Comparison of ENCODE assay signal across 8 cellular contexts in the genomic region with DNA sequence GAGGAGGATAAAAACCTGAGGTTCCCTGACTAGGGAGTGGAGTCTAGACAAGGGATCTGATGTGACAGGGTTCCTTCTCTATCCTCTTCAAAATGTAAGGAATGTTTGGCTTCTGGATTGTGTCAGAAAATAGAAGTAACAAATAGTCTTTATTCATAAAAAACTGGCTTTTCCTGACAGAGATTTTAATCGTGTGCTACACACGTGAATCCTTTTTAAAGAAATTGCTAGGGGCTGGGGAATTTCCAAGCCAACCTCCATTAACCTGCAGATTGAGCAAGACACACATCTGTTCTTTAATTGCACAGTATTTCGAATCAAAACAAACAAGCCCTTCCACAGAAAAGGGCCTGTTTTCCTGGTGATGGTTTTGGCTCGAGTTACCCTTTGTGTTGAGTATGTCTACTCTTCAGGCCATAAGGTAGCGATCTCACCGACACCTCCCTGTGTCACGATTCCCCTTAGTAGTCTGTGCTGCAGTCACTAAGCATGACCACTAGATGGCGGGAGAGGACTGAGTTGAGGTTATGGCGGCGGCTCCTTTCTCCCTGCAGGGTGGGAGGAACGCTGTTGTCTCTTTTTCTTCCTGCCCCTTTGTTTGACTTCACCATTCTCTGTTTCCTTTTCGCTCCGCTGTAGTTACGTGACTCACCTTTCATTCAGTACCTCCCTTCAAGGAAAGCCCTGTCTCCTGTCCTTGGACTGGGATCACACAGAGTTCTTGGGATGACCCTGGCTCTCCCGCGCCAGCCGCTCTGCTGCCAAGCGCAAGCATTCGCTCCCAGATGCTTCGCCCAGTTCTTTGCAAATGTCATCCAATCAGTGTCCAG.
DNase-seq lines count a peak whose midpoint lies in the region; ATAC-seq, FAIRE-seq and TF ChIP-seq lines count a peak whose summit lies in the region.

No MANE protein-coding gene starts in this region.

- no peak overlapping the region for H2BK5ac ChIP-seq in H1 (ENCODE audit: low read depth, low read length)
- H2BK5ac ChIP-seq in mesenchymal stem cell (ENCODE audit: low read depth, low read length, poor library complexity, severe bottlenecking) = no peak overlapping the region

- H3K4ac ChIP-seq in H1 (replicated peaks; ENCODE audit: insufficient read length, low read depth, low read length) (no peak overlapping the region), mesenchymal stem cell (ENCODE audit: low read depth in 1 of 2, low read length in 2 of 2) (no peak overlapping the region)

- peaks cover 54% of the 10 kb centered on the region for H3K4me1 Mint-ChIP-seq in activated CD8-positive, alpha-beta T cell treated with anti-CD3 and anti-CD28 coated beads, Interleukin-2, amount 10 ng/mL, durations not matched to agents 7 days and 5 days (ENCODE audit: low read depth)

- no peak for TF ChIP-seq EP300 in H1 (IDR thresholded peaks at IDR 0.05; ENCODE audit: borderline replicate concordance in 1 of 2, low read depth in 2 of 2, low read length in 2 of 2)

- H2BK12ac ChIP-seq in H1 (ENCODE audit: low read depth, low read length) (no peak overlapping the region), mesenchymal stem cell (ENCODE audit: low read length in 2 of 2) (peak overlapping the region in 1 of 2 experiments; percentile 43)

- H2AFZ ChIP-seq in H1 (ENCODE audit: low read length) (peak overlapping the region; percentile 4; the same call in 1 of the 2 replicates), mesenchymal stem cell (ENCODE audit: low read depth, low read length) (peak overlapping the region; percentile 76)

- CTCF ChIA-PET in activated CD8-positive, alpha-beta T cell treated with anti-CD3 and anti-CD28 coated beads, Interleukin-2, amount 10 ng/mL, durations not matched to agents 7 days and 5 days (lab: Charles Lee) = interaction anchor here (0.9 to 3.5 kb wide), 9 partner anchors 21 to 1179 kb away, joined by 3 to 23 read pairs (median 4); a partner anchor contains a TSS
- CTCF ChIA-PET in H1 (lab: Charles Lee; ENCODE audit: partially characterized antibody) = interaction anchor here (0.7 to 2.3 kb wide), 19 partner anchors 9 to 692 kb away, joined by 3 to 11 read pairs (median 4); no protein-coding TSS in a partner anchor

- H3K4me3 Mint-ChIP-seq in activated CD8-positive, alpha-beta T cell treated with anti-CD3 and anti-CD28 coated beads, Interleukin-2, amount 10 ng/mL, durations not matched to agents 7 days and 5 days = peak overlapping the region; percentile 73

- peak; percentile 99 for TF ChIP-seq RAD21 in H1 (IDR thresholded peaks at IDR 0.05 in 1 of 2, conservative IDR thresholded peaks at IDR 0.05 in 1 of 2; ENCODE audit: low read depth in 2 of 2, low read length in 2 of 2)

- H3K27ac ChIP-seq in C4-2B (no peak overlapping the region), H1 (ENCODE audit: low read depth, low read length) (no peak overlapping the region), mesenchymal stem cell (ENCODE audit: low read length, poor library complexity, severe bottlenecking) (no peak overlapping the region)

- H3K4me1 ChIP-seq in H1 (replicated peaks in 1 of 4; ENCODE audit: control insufficient read depth in 3 of 4, insufficient read depth in 4 of 4, low read length in 3 of 4) = peaks cover 0 to 8% (median 4%) of the 10 kb centered on the region in 4 experiments; a peak in 3 of 7 replicates
- H3K4me1 ChIP-seq in mesenchymal stem cell (ENCODE audit: control insufficient read depth, insufficient read depth, low read depth, low read length) = no peaks in the 10 kb centered on the region

- H3K56ac ChIP-seq in H1 (replicated peaks; ENCODE audit: insufficient read length, low read depth, low read length) = no peak overlapping the region

- H4K91ac ChIP-seq in H1 (replicated peaks; ENCODE audit: insufficient read length, low read length) = no peak overlapping the region
- H4K91ac ChIP-seq in mesenchymal stem cell (ENCODE audit: low read length) = no peak overlapping the region

- 17% methylated on average over 20 of the region's 20 CpGs; no CpG with 5 or more reads in 1 of the 2 experiments for WGBS in H1 (ENCODE audit: extremely low coverage in 1 of 2, insufficient coverage in 1 of 2, insufficient read length in 1 of 2, insufficient replicate concordance in 2 of 2, low coverage in 1 of 2, low lambda C conversion rate in 2 of 2, missing lambda C conversion rate in 1 of 2), 2 experiments
- WGBS in mesenchymal stem cell = 13% methylated on average over 18 of the region's 20 CpGs

- H3K79me1 ChIP-seq in H1 (ENCODE audit: low read depth, low read length) (no peaks in the 10 kb centered on the region), mesenchymal stem cell (replicated peaks; ENCODE audit: low read length, poor library complexity, severe bottlenecking) (no peaks in the 10 kb centered on the region)

- no peaks in the 10 kb centered on the region for H3K79me2 ChIP-seq in H1 (ENCODE audit: control insufficient read depth in 1 of 2, insufficient read depth in 2 of 2, low read length in 2 of 2)

- no peaks in the 10 kb centered on the region for H3K9me3 ChIP-seq in H1 (ENCODE audit: insufficient read depth in 2 of 2, low read depth in 1 of 2, low read length in 1 of 2)
- H3K9me3 ChIP-seq in mesenchymal stem cell (ENCODE audit: control insufficient read depth, low read length) = no peaks in the 10 kb centered on the region

- peaks cover 0 to 4% (median under 1%) of the 10 kb centered on the region in 4 experiments; a peak in 2 of 7 replicates for H3K27me3 ChIP-seq in H1 (replicated peaks in 1 of 4; ENCODE audit: control insufficient read depth in 3 of 4, extremely low read depth in 1 of 4, insufficient read depth in 3 of 4, low read length in 3 of 4)
- peaks cover 13 to 31% of the 10 kb centered on the region in 2 experiments for H3K27me3 ChIP-seq in mesenchymal stem cell (ENCODE audit: control insufficient read depth in 1 of 2, insufficient read depth in 1 of 2, low read length in 2 of 2)

- no peak overlapping the region for H2BK20ac ChIP-seq in H1 (ENCODE audit: low read length)

- H4K8ac ChIP-seq in H1 (ENCODE audit: extremely low read depth, insufficient read depth, low read length) (no peak overlapping the region), mesenchymal stem cell (ENCODE audit: low read length) (no peak overlapping the region)

- peak overlapping the region in 3 of 4 experiments; percentile 11 to 47 (median 17); a peak in 4 of 8 replicates for H3K4me3 ChIP-seq in H1 (ENCODE audit: extremely low read depth in 1 of 4, insufficient read depth in 2 of 4, low read depth in 3 of 4, low read length in 4 of 4)
- peak overlapping the region; percentile 3 to 77 for H3K4me3 ChIP-seq in mesenchymal stem cell (ENCODE audit: insufficient read depth in 1 of 2, low read depth in 1 of 2, low read length in 2 of 2)

- no peaks in the 10 kb centered on the region for H3K36me3 Mint-ChIP-seq in activated CD8-positive, alpha-beta T cell treated with anti-CD3 and anti-CD28 coated beads, Interleukin-2, amount 10 ng/mL, durations not matched to agents 7 days and 5 days (ENCODE audit: low read depth)

- H4K5ac ChIP-seq in H1 (ENCODE audit: insufficient read length, low read depth, low read length) = no peak overlapping the region

- H3K4me2 ChIP-seq in H1 (ENCODE audit: insufficient read depth in 1 of 2, low read depth in 2 of 2, low read length in 2 of 2) (peak overlapping the region; percentile 18 to 56), mesenchymal stem cell (ENCODE audit: low read length, poor library complexity, severe bottlenecking) (peak overlapping the region; percentile 54)

- no peak for TF ChIP-seq POLR2A in H1 (IDR thresholded peaks at IDR 0.05; ENCODE audit: control extremely low read depth in 1 of 2, low read depth in 2 of 2, low read length in 2 of 2)

- peak; percentile 99 for FAIRE-seq in H1 (lab: Jason Lieb, UNC)

- H2BK15ac ChIP-seq in H1 (ENCODE audit: low read length) (no peak overlapping the region), mesenchymal stem cell (ENCODE audit: low read depth, poor library complexity, severe bottlenecking) (no peak overlapping the region)

- peaks cover 8% of the 10 kb centered on the region for H3K27me3 Mint-ChIP-seq in activated CD8-positive, alpha-beta T cell treated with anti-CD3 and anti-CD28 coated beads, Interleukin-2, amount 10 ng/mL, durations not matched to agents 7 days and 5 days (ENCODE audit: low read depth)

- peak overlapping the region; percentile 89 for H3K27ac Mint-ChIP-seq in activated CD8-positive, alpha-beta T cell treated with anti-CD3 and anti-CD28 coated beads, Interleukin-2, amount 10 ng/mL, durations not matched to agents 7 days and 5 days

- H3K14ac ChIP-seq in H1 (ENCODE audit: insufficient read length) (no peak overlapping the region), mesenchymal stem cell (ENCODE audit: low read length in 2 of 2) (no peak overlapping the region)

- ATAC-seq in HG03457 (IDR thresholded peaks at IDR 0.05; ENCODE audit: unreplicated experiment) = peak; percentile 94
- peak; percentile 98 for ATAC-seq in activated CD8-positive, alpha-beta T cell treated with anti-CD3 and anti-CD28 coated beads, Interleukin-2, amount 10 ng/mL, durations not matched to agents 7 days and 5 days

- no peak overlapping the region for H2BK120ac ChIP-seq in H1 (replicated peaks; ENCODE audit: low read depth, low read length)
- H2BK120ac ChIP-seq in mesenchymal stem cell (ENCODE audit: low read depth, low read length) = no peak overlapping the region

- 0 out of 2 replicates have a peak, but pooled peaks cover 2% of the 10 kb centered on the region for H3K23me2 ChIP-seq in H1 (ENCODE audit: low read depth, low read length)

- H3K18ac ChIP-seq in H1 (ENCODE audit: extremely low read depth, low read length) = peak overlapping the region; percentile 68; the same call in 1 of the 2 replicates
- H3K18ac ChIP-seq in mesenchymal stem cell (ENCODE audit: low read depth in 1 of 2, low read length in 2 of 2) = no peak overlapping the region

- TF ChIP-seq CTCF in C4-2B (conservative IDR thresholded peaks at IDR 0.05) (peak; percentile 96), H1 (IDR thresholded peaks at IDR 0.05; ENCODE audit: control extremely low read depth in 1 of 3, insufficient read depth in 1 of 3, low read depth in 1 of 3, low read length in 3 of 3) (peak; percentile 92 to 99 (median 92))

- no peaks in the 10 kb centered on the region for H4K20me1 ChIP-seq in H1 (replicated peaks in 1 of 2; ENCODE audit: control insufficient read depth in 1 of 2, insufficient read depth in 2 of 2, low read length in 2 of 2)

- no peaks in the 10 kb centered on the region for H3K9me3 Mint-ChIP-seq in activated CD8-positive, alpha-beta T cell treated with anti-CD3 and anti-CD28 coated beads, Interleukin-2, amount 10 ng/mL, durations not matched to agents 7 days and 5 days (ENCODE audit: insufficient read depth)

- H3K23ac ChIP-seq in H1 (ENCODE audit: insufficient read length) (no peak overlapping the region), mesenchymal stem cell (ENCODE audit: low read length in 2 of 2) (no peak overlapping the region)

- H2AK5ac ChIP-seq in H1 (ENCODE audit: low read depth, low read length) = no peak overlapping the region
- no peak overlapping the region for H2AK5ac ChIP-seq in mesenchymal stem cell (ENCODE audit: low read length, severe bottlenecking)

- DNase-seq in GM19240 (ENCODE audit: insufficient read length, low spot score) (peak; percentile 82), NCI-H526 treated with DMSO at 0.1 percent for 48 hours (lab: John Stamatoyannopoulos, UW) (peak; percentile 92), H1 (ENCODE audit: low read depth in 1 of 2, low spot score in 2 of 2) (peak; percentile 70 to 89), mesenchymal stem cell (peak; percentile 80)
- peak; percentile 89 for DNase-seq in activated CD8-positive, alpha-beta T cell treated with anti-CD3 and anti-CD28 coated beads, Interleukin-2, amount 10 ng/mL, durations not matched to agents 7 days and 5 days
- peak; percentile 28 for DNase-seq in stimulated activated CD8-positive, alpha-beta memory T cell treated with anti-CD3 and anti-CD28 coated beads, Interleukin-15, amount 100 ng/mL, for 24 hours (ENCODE audit: low read depth)

- POLR2A ChIA-PET in activated CD8-positive, alpha-beta T cell treated with anti-CD3 and anti-CD28 coated beads, Interleukin-2, amount 10 ng/mL, durations not matched to agents 7 days and 5 days (lab: Charles Lee) = no interaction called here
- POLR2A ChIA-PET in H1 (lab: Charles Lee; ENCODE audit: partially characterized antibody) = no interaction called here

- H3K9ac ChIP-seq in H1 (replicated peaks in 1 of 4; ENCODE audit: extremely low read depth in 1 of 4, low read depth in 3 of 4, low read length in 3 of 4) = peak overlapping the region in 2 of 4 experiments; percentile 3 to 22; a peak in 2 of 7 replicates
- peak overlapping the region; percentile 53 for H3K9ac ChIP-seq in mesenchymal stem cell (ENCODE audit: low read length)

- no peaks in the 10 kb centered on the region for H3K36me3 ChIP-seq in H1 (ENCODE audit: control insufficient read depth in 2 of 4, insufficient read depth in 4 of 4, low read length in 3 of 4)
- H3K36me3 ChIP-seq in mesenchymal stem cell (ENCODE audit: control insufficient read depth in 1 of 2, insufficient read depth in 2 of 2, low read depth in 1 of 2, low read length in 2 of 2) = no peaks in the 10 kb centered on the region

Comparison
In these comparisons a context has a peak if more than half of its experiments do, and no peak if none do; other contexts are left out.
1. DNase-seq: peak in every context shown above with its lines; median percentile 92 in NCI-H526 treated with DMSO at 0.1 percent for 48 hours; 89 in activated CD8-positive, alpha-beta T cell treated with anti-CD3 and anti-CD28 coated beads, Interleukin-2, amount 10 ng/mL, durations not matched to agents 7 days and 5 days; 82 in GM19240; 80 in mesenchymal stem cell; 80 in H1; 28 in stimulated activated CD8-positive, alpha-beta memory T cell treated with anti-CD3 and anti-CD28 coated beads, Interleukin-15, amount 100 ng/mL, for 24 hours.